In the genomic region with DNA sequence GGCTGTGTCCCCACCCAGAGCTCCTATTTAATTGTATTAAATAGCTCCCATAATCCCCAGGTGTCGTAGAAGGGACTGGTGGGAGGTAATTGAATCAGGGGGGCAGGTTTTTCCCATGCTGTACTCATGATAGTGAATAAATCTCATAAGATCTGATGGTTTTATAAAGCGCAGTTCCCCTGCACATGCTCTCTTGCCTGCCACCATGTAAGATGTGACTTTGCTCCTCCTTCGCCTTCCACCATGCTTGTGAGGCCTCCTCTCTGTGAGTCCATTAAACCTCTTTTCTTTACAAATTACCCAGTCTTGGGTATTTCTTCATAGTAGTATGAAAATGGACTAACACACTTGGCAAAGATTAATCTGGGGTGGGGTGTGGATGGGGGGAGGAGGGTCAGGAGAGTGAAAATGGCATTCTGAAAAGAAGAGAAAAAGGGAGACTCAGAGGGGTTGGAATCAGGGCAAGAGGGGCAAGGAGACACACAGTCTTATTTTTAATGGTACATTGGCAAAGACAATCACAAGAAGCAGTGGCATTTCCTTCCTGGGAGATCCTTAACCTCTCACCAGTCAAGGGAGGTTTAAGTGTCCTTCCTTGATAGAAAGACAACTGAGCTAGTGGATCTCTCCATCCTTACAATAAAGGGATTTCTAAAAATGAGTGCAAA, we compare ENCODE assay signal across 12 cellular contexts. TPM values are rescaled to one million over a fixed set of nuclear protein-coding genes. Genes with fewer than 3 reads are reported as not detected.
DNase-seq lines count a peak whose midpoint lies in the region; ATAC-seq, FAIRE-seq and TF ChIP-seq lines count a peak whose summit lies in the region.
"Had no signal": no experiment of that assay in that cellular context is flagged by ENCODE, and none has a peak within 500 bp of the region (broad histone marks: within the 10 kb centered on the region; RNA-seq: fewer than 3 reads in every experiment).

No MANE protein-coding gene starts in this region.

- peak overlapping the region; percentile 49 for H3K27ac Mint-ChIP-seq in activated CD4-positive, alpha-beta T cell treated with anti-CD3 and anti-CD28 coated beads for 36 hours
- no peak overlapping the region for H3K27ac Mint-ChIP-seq in activated CD4-positive, alpha-beta T cell treated with anti-CD3 and anti-CD28 coated beads, Interleukin-2, amount 10 ng/mL, durations not matched to agents 7 days and 5 days
- H3K27ac Mint-ChIP-seq in MCF 10A (ENCODE audit: low read depth, unreplicated experiment), result peak overlapping the region; percentile 64
- H3K27ac Mint-ChIP-seq: nephron had no signal

- intact Hi-C loops in activated CD4-positive, alpha-beta T cell treated with anti-CD3 and anti-CD28 coated beads for 36 hours (cut with DNase I, micrococcal nuclease), result loop anchor here in 1 of 2 experiments (2.0 kb wide), 1 partner anchor 74 kb away; no protein-coding TSS in a partner anchor
- intact Hi-C loops in MCF 10A (cut with micrococcal nuclease), result no loop called here
- intact Hi-C loops in tibial artery (cut with DNase I; ENCODE audit: low total_unique reads), result no loop called here

- FAIRE-seq in small intestine (lab: Jason Lieb, UNC), result no peak

- no peak for DNase-seq in activated CD4-positive, alpha-beta T cell treated with anti-CD3 and anti-CD28 coated beads for 36 hours
- no peak for DNase-seq in activated CD4-positive, alpha-beta T cell treated with anti-CD3 and anti-CD28 coated beads, Interleukin-2, amount 10 ng/mL, durations not matched to agents 7 days and 5 days
- DNase-seq in MCF 10A (ENCODE audit: unreplicated experiment) (no peak), tibial artery (no peak), small intestine (no peak), glomerular visceral epithelial cell (ENCODE audit: extremely low spot score) (no peak)
- DNase-seq in activated CD4-positive, alpha-beta T cell treated with anti-CD3 and anti-CD28 coated beads, Interleukin-2, amount 50 U/mL, for 1 hour, result no peak
- DNase-seq: hippocampal formation had no signal

- BruUV-seq in MCF 10A (replicated peaks; lab: Mats Ljungman, UMichigan), result TSS peak; percentile 60

- no peak for TF ChIP-seq CTCF in MCF 10A (IDR thresholded peaks at IDR 0.05; ENCODE audit: unreplicated experiment)
- no peak for TF ChIP-seq CTCF in tibial artery (IDR thresholded peaks at IDR 0.05)

- H3K27me3 ChIP-seq in tibial artery (no peaks in the 10 kb centered on the region), small intestine (ENCODE audit: control insufficient read depth in 2 of 2, insufficient read depth in 2 of 2, low read length in 2 of 2) (no peaks in the 10 kb centered on the region)

- CTCF ChIA-PET in activated CD4-positive, alpha-beta T cell treated with anti-CD3 and anti-CD28 coated beads for 36 hours (lab: Charles Lee), result no interaction called here
- CTCF ChIA-PET in activated CD4-positive, alpha-beta T cell treated with anti-CD3 and anti-CD28 coated beads, Interleukin-2, amount 10 ng/mL, durations not matched to agents 7 days and 5 days (lab: Charles Lee), result no interaction called here
- CTCF ChIA-PET in MCF 10A (lab: Yijun Ruan, JAX), result interaction anchor here (0.5 to 0.7 kb wide), 2 partner anchors 81 to 956 kb away, joined by 3 read pairs; no protein-coding TSS in a partner anchor

- H3K36me3 ChIP-seq in tibial artery, result no peaks in the 10 kb centered on the region
- no peaks in the 10 kb centered on the region for H3K36me3 ChIP-seq in small intestine (ENCODE audit: control insufficient read depth in 2 of 2, insufficient read depth in 2 of 2, low read length in 2 of 2)

- no peaks in the 10 kb centered on the region for H3K27me3 Mint-ChIP-seq in activated CD4-positive, alpha-beta T cell treated with anti-CD3 and anti-CD28 coated beads for 36 hours
- H3K27me3 Mint-ChIP-seq in activated CD4-positive, alpha-beta T cell treated with anti-CD3 and anti-CD28 coated beads, Interleukin-2, amount 10 ng/mL, durations not matched to agents 7 days and 5 days, result no peaks in the 10 kb centered on the region
- no peaks in the 10 kb centered on the region for H3K27me3 Mint-ChIP-seq in MCF 10A (ENCODE audit: insufficient read depth, unreplicated experiment)

- ATAC-seq in activated CD4-positive, alpha-beta T cell treated with anti-CD3 and anti-CD28 coated beads for 36 hours, result no peak
- ATAC-seq in HG02938 (IDR thresholded peaks at IDR 0.05; ENCODE audit: unreplicated experiment), result peak; percentile 27

- H3K36me3 Mint-ChIP-seq in activated CD4-positive, alpha-beta T cell treated with anti-CD3 and anti-CD28 coated beads for 36 hours (ENCODE audit: low read depth), result no peaks in the 10 kb centered on the region
- H3K36me3 Mint-ChIP-seq in activated CD4-positive, alpha-beta T cell treated with anti-CD3 and anti-CD28 coated beads, Interleukin-2, amount 10 ng/mL, durations not matched to agents 7 days and 5 days (ENCODE audit: low read depth), result no peaks in the 10 kb centered on the region
- no peaks in the 10 kb centered on the region for H3K36me3 Mint-ChIP-seq in MCF 10A (ENCODE audit: insufficient read depth, unreplicated experiment)

- H3K4me1 ChIP-seq in tibial artery (peaks cover 6 to 40% (median 28%) of the 10 kb centered on the region in 4 donors), small intestine (ENCODE audit: control insufficient read depth in 2 of 2, insufficient read depth in 1 of 2, low read depth in 1 of 2, low read length in 1 of 2) (no peaks in the 10 kb centered on the region)

- no peaks in the 10 kb centered on the region for H3K9me3 ChIP-seq in tibial artery
- no peaks in the 10 kb centered on the region for H3K9me3 ChIP-seq in small intestine (ENCODE audit: control insufficient read depth, low read depth)

- WGBS in small intestine, 3 donors, result 91 to 92% (median 91%) methylated on average over 3 of the region's 3 CpGs

- H3K27ac ChIP-seq in tibial artery (peak overlapping the region; percentile 80 to 82), small intestine (ENCODE audit: low read depth in 1 of 2, low read length in 1 of 2) (peak overlapping the region in 1 of 2 donors; percentile 54)

- H3K4me3 ChIP-seq in tibial artery (no peak overlapping the region), small intestine (ENCODE audit: low read depth in 1 of 2, low read length in 2 of 2) (no peak overlapping the region)

- POLR2A ChIA-PET in activated CD4-positive, alpha-beta T cell treated with anti-CD3 and anti-CD28 coated beads for 36 hours (lab: Charles Lee), result interaction anchor here (0.8 kb wide), 1 partner anchor 12 kb away, joined by 3 read pairs; no protein-coding TSS in a partner anchor
- POLR2A ChIA-PET in activated CD4-positive, alpha-beta T cell treated with anti-CD3 and anti-CD28 coated beads, Interleukin-2, amount 10 ng/mL, durations not matched to agents 7 days and 5 days (lab: Charles Lee), result no interaction called here
- POLR2A ChIA-PET in MCF 10A (lab: Yijun Ruan, JAX), result interaction anchor here (0.6 to 3.2 kb wide), 4 partner anchors 10 to 212 kb away, joined by 3 to 14 read pairs (median 4); no protein-coding TSS in a partner anchor

- H3K4me3 Mint-ChIP-seq in activated CD4-positive, alpha-beta T cell treated with anti-CD3 and anti-CD28 coated beads for 36 hours, result no peak overlapping the region
- no peak overlapping the region for H3K4me3 Mint-ChIP-seq in activated CD4-positive, alpha-beta T cell treated with anti-CD3 and anti-CD28 coated beads, Interleukin-2, amount 10 ng/mL, durations not matched to agents 7 days and 5 days
- no peak overlapping the region for H3K4me3 Mint-ChIP-seq in MCF 10A (ENCODE audit: unreplicated experiment)
- H3K4me3 Mint-ChIP-seq: nephron had no signal

- peaks cover 4% of the 10 kb centered on the region for H3K9me3 Mint-ChIP-seq in activated CD4-positive, alpha-beta T cell treated with anti-CD3 and anti-CD28 coated beads for 36 hours (ENCODE audit: low read depth)
- H3K9me3 Mint-ChIP-seq in activated CD4-positive, alpha-beta T cell treated with anti-CD3 and anti-CD28 coated beads, Interleukin-2, amount 10 ng/mL, durations not matched to agents 7 days and 5 days, result peaks cover 4% of the 10 kb centered on the region
- no peaks in the 10 kb centered on the region for H3K9me3 Mint-ChIP-seq in MCF 10A (ENCODE audit: unreplicated experiment)

- peaks cover 20% of the 10 kb centered on the region for H3K4me1 Mint-ChIP-seq in activated CD4-positive, alpha-beta T cell treated with anti-CD3 and anti-CD28 coated beads for 36 hours
- no peaks in the 10 kb centered on the region for H3K4me1 Mint-ChIP-seq in activated CD4-positive, alpha-beta T cell treated with anti-CD3 and anti-CD28 coated beads, Interleukin-2, amount 10 ng/mL, durations not matched to agents 7 days and 5 days
- peaks cover 22% of the 10 kb centered on the region for H3K4me1 Mint-ChIP-seq in MCF 10A (ENCODE audit: insufficient read depth, unreplicated experiment)

RNA-seq across cellular contexts. Expression of gene NOX3, which starts 37.5 kb away (rescaled TPM):
- total RNA-seq in activated CD4-positive, alpha-beta T cell treated with anti-CD3 and anti-CD28 coated beads for 36 hours, result not detected
- not detected for total RNA-seq in activated CD4-positive, alpha-beta T cell treated with anti-CD3 and anti-CD28 coated beads, Interleukin-2, amount 10 ng/mL, durations not matched to agents 7 days and 5 days
- total RNA-seq in MCF 10A (2022), result not detected in 2 replicates
- polyA plus RNA-seq in small intestine, result not detected
- total RNA-seq: activated CD8-positive, alpha-beta memory T cell treated with anti-CD3 and anti-CD28 coated beads for 36 hours; cerebellum had no signal
